Comparison of ENCODE assay signal across 9 cellular contexts in genomic region chr12:113439606-113440030, GRCh38. TPM values are rescaled to one million over a fixed set of nuclear protein-coding genes. Genes with fewer than 3 reads are reported as not detected.
A peak's percentile ranks its signal among the peaks of the same experiment; 100 is the strongest.
DNase-seq lines count a peak whose midpoint lies in the region; ATAC-seq and TF ChIP-seq lines count a peak whose summit lies in the region.
"Had no signal": no experiment of that assay in that cellular context is flagged by ENCODE, and none has a peak within 500 bp of the region (broad histone marks: within the 10 kb centered on the region; RNA-seq: fewer than 3 reads in every experiment).

No MANE protein-coding gene starts in this region.

- no peak overlapping the region for H3K9ac ChIP-seq in neural cell (ENCODE audit: low read length)

- no peak overlapping the region for H3K27ac Mint-ChIP-seq in activated naive CD8-positive, alpha-beta T cell treated with anti-CD3 and anti-CD28 coated beads, Interleukin-2, amount 50 U/mL, for 24 hours
- H3K27ac Mint-ChIP-seq: dendritic cell treated with granulocyte-macrophage colony-stimulating factor and Interleukin-4, amounts not matched to agents 40 ng/mL and 50 ng/mL, for 4 days had no signal

- peaks cover 10% of the 10 kb centered on the region for H3K27me3 Mint-ChIP-seq in activated naive CD8-positive, alpha-beta T cell treated with anti-CD3 and anti-CD28 coated beads, Interleukin-2, amount 50 U/mL, for 24 hours

- H3K4me3 ChIP-seq in A673 (ENCODE audit: low read depth, low read length, poor library complexity, severe bottlenecking) (no peak overlapping the region), neural cell (ENCODE audit: low read length) (no peak overlapping the region), lower leg skin (ENCODE audit: low read depth, poor library complexity, severe bottlenecking) (no peak overlapping the region)

- no peaks in the 10 kb centered on the region for H3K9me2 ChIP-seq in neural cell (ENCODE audit: insufficient read depth, low read length)

- H3K27ac ChIP-seq in A673 (ENCODE audit: low read depth, low read length, poor library complexity, severe bottlenecking) (no peak overlapping the region), neural cell (ENCODE audit: low read length) (no peak overlapping the region)

- intact Hi-C loops in A673 (cut with micrococcal nuclease; ENCODE audit: unreplicated experiment): loop anchor here (2.0 kb wide), 1 partner anchor 473 kb away; no protein-coding TSS in a partner anchor
- intact Hi-C loops in lower leg skin (cut with DNase I; ENCODE audit: low total_unique reads): no loop called here

- WGBS in lower leg skin, 2 donors: 20 to 28% methylated on average over 7 to 8 of the region's 8 CpGs

- TF ChIP-seq CTCF in A673 (conservative IDR thresholded peaks at IDR 0.05; ENCODE audit: low read depth, low read length) (peak; percentile 78), GM12872 (IDR thresholded peaks at IDR 0.05; ENCODE audit: insufficient read depth, low read depth, low read length) (peak; percentile 78), neural cell (IDR thresholded peaks at IDR 0.05; ENCODE audit: poor library complexity, severe bottlenecking) (peak; percentile 93), lower leg skin (IDR thresholded peaks at IDR 0.05) (no peak)

- DNase-seq in A673 (ENCODE audit: low spot score) (peak; percentile 65), NCI-H69 (lab: John Stamatoyannopoulos, UW) (peak; percentile 70), dermis blood vessel endothelial cell (peak; percentile 68), lower leg skin (ENCODE audit: low spot score in 2 of 2) (no peak), cortex of kidney (lab: John Stamatoyannopoulos, UW) (no peak)
- DNase-seq in activated naive CD8-positive, alpha-beta T cell treated with anti-CD3 and anti-CD28 coated beads, Interleukin-2, amount 50 U/mL, for 24 hours: no peak

- no peaks in the 10 kb centered on the region for H3K9me3 Mint-ChIP-seq in activated naive CD8-positive, alpha-beta T cell treated with anti-CD3 and anti-CD28 coated beads, Interleukin-2, amount 50 U/mL, for 24 hours
- H3K9me3 Mint-ChIP-seq: dendritic cell treated with granulocyte-macrophage colony-stimulating factor and Interleukin-4, amounts not matched to agents 40 ng/mL and 50 ng/mL, for 4 days had no signal

- BruUV-seq in A673 (replicated peaks; lab: Mats Ljungman, UMichigan): no TSS peak

- H4K20me1 ChIP-seq in neural cell (ENCODE audit: insufficient read depth): no peaks in the 10 kb centered on the region

- H3K9me3 ChIP-seq in A673 (ENCODE audit: low read depth, low read length, poor library complexity, severe bottlenecking) (no peaks in the 10 kb centered on the region), neural cell (ENCODE audit: low read length) (no peaks in the 10 kb centered on the region)

- POLR2A ChIA-PET in A673 (lab: Charles Lee; ENCODE audit: low non-redundant PET): no interaction called here

- H3K27me3 ChIP-seq in A673 (replicated peaks; ENCODE audit: insufficient read depth, low read depth, low read length, poor library complexity) (peaks cover 4% of the 10 kb centered on the region), neural cell (ENCODE audit: insufficient read depth, low read depth, low read length) (no peaks in the 10 kb centered on the region)

- no peaks in the 10 kb centered on the region for H3F3A ChIP-seq in neural cell (ENCODE audit: insufficient read depth, low read length, poor library complexity, severe bottlenecking)

- H3K36me3 Mint-ChIP-seq in activated naive CD8-positive, alpha-beta T cell treated with anti-CD3 and anti-CD28 coated beads, Interleukin-2, amount 50 U/mL, for 24 hours (ENCODE audit: low read depth): no peaks in the 10 kb centered on the region

- no peak overlapping the region for H2AFZ ChIP-seq in neural cell (ENCODE audit: low read depth, low read length)

- H3K4me1 ChIP-seq in A673 (ENCODE audit: insufficient read depth, low read length, poor library complexity, severe bottlenecking): no peaks in the 10 kb centered on the region

- no peak for TF ChIP-seq EP300 in neural cell (conservative IDR thresholded peaks at IDR 0.05; ENCODE audit: poor library complexity, severe bottlenecking)

- H3K4me2 ChIP-seq in neural cell (ENCODE audit: low read length): no peak overlapping the region

- no peak overlapping the region for H3K4me3 Mint-ChIP-seq in activated naive CD8-positive, alpha-beta T cell treated with anti-CD3 and anti-CD28 coated beads, Interleukin-2, amount 50 U/mL, for 24 hours
- H3K4me3 Mint-ChIP-seq: dendritic cell treated with granulocyte-macrophage colony-stimulating factor and Interleukin-4, amounts not matched to agents 40 ng/mL and 50 ng/mL, for 4 days had no signal

- no peaks in the 10 kb centered on the region for H3K4me1 Mint-ChIP-seq in activated naive CD8-positive, alpha-beta T cell treated with anti-CD3 and anti-CD28 coated beads, Interleukin-2, amount 50 U/mL, for 24 hours

- H3K79me2 ChIP-seq in neural cell (replicated peaks; ENCODE audit: insufficient read depth, low read length): no peaks in the 10 kb centered on the region

- TF ChIP-seq POLR2A in lower leg skin (IDR thresholded peaks at IDR 0.05): no peak

- peak; percentile 97 for TF ChIP-seq RAD21 in neural cell (conservative IDR thresholded peaks at IDR 0.05)

- ATAC-seq in activated naive CD8-positive, alpha-beta T cell treated with anti-CD3 and anti-CD28 coated beads, Interleukin-2, amount 50 U/mL, for 24 hours: no peak

- CTCF ChIA-PET in A673 (lab: Charles Lee): no interaction called here

- H3K36me3 ChIP-seq in A673 (ENCODE audit: insufficient read depth, low read length, poor library complexity, severe bottlenecking) (no peaks in the 10 kb centered on the region), neural cell (ENCODE audit: insufficient read depth, low read length) (no peaks in the 10 kb centered on the region)

TF ChIP-seq in neural cell, 6 proteins besides CTCF, POLR2A, EP300 and RAD21:
- TF ChIP-seq SMC3 (conservative IDR thresholded peaks at IDR 0.05; ENCODE audit: poor library complexity): peak; percentile 99
- TF ChIP-seq, protein P1, sequence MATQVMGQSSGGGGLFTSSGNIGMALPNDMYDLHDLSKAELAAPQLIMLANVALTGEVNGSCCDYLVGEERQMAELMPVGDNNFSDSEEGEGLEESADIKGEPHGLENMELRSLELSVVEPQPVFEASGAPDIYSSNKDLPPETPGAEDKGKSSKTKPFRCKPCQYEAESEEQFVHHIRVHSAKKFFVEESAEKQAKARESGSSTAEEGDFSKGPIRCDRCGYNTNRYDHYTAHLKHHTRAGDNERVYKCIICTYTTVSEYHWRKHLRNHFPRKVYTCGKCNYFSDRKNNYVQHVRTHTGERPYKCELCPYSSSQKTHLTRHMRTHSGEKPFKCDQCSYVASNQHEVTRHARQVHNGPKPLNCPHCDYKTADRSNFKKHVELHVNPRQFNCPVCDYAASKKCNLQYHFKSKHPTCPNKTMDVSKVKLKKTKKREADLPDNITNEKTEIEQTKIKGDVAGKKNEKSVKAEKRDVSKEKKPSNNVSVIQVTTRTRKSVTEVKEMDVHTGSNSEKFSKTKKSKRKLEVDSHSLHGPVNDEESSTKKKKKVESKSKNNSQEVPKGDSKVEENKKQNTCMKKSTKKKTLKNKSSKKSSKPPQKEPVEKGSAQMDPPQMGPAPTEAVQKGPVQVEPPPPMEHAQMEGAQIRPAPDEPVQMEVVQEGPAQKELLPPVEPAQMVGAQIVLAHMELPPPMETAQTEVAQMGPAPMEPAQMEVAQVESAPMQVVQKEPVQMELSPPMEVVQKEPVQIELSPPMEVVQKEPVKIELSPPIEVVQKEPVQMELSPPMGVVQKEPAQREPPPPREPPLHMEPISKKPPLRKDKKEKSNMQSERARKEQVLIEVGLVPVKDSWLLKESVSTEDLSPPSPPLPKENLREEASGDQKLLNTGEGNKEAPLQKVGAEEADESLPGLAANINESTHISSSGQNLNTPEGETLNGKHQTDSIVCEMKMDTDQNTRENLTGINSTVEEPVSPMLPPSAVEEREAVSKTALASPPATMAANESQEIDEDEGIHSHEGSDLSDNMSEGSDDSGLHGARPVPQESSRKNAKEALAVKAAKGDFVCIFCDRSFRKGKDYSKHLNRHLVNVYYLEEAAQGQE (IDR thresholded peaks at IDR 0.05; ENCODE audit: borderline replicate concordance): no peak

RNA-seq across cellular contexts. Expression of gene SDSL, which starts 17.4 kb away (rescaled TPM):
- total RNA-seq in A673 (2021) (0.37 and 1.2 TPM in 2 replicates), dermis blood vessel endothelial cell (2.4 and 3.3 TPM in 2 replicates), lower leg skin (1 to 10 TPM in 2 of 4 donors, under 1 TPM in 1, not detected in 1; 0.46 to 1.8 (median 1.4) TPM)
- 0.54 and 2.7 TPM in 2 replicates for polyA plus RNA-seq in neural cell
- polyA minus RNA-seq in neural cell: 0.49 TPM in 1 of 2 replicates, not detected in the other

RNA-seq across cellular contexts. Expression of gene LHX5, which starts 32.1 kb away (rescaled TPM):
- total RNA-seq in A673 (2021) (not detected in 2 replicates), dermis blood vessel endothelial cell (0.05 TPM in 1 of 2 replicates, not detected in the other), lower leg skin (not detected)
- polyA plus RNA-seq in neural cell: 2.0 and 3.8 TPM in 2 replicates
- 4.1 and 5.6 TPM in 2 replicates for polyA minus RNA-seq in neural cell

RNA-seq across cellular contexts. Expression of gene SDS, which starts 35.9 kb away (rescaled TPM):
- total RNA-seq in A673 (2021) (not detected in 2 replicates), dermis blood vessel endothelial cell (not detected in 2 replicates), lower leg skin (under 1 TPM in 1 of 4 donors, not detected in 3; 0.63 TPM)
- polyA plus RNA-seq in neural cell: not detected in 2 replicates
- polyA minus RNA-seq in neural cell: not detected in 2 replicates

Comparison
In these comparisons a context has a peak if more than half of its experiments do, and no peak if none do; other contexts are left out.
1. DNase-seq: peak in A673 (single experiment), NCI-H69 (single experiment) and dermis blood vessel endothelial cell (single experiment); none in lower leg skin (0 of 2), cortex of kidney (single experiment) and activated naive CD8-positive, alpha-beta T cell treated with anti-CD3 and anti-CD28 coated beads, Interleukin-2, amount 50 U/mL, for 24 hours (single experiment).
2. CTCF ChIP-seq: peak in A673 (single experiment), GM12872 (single experiment) and neural cell (single experiment); none in lower leg skin (0 of 3).